In the genomic region with DNA sequence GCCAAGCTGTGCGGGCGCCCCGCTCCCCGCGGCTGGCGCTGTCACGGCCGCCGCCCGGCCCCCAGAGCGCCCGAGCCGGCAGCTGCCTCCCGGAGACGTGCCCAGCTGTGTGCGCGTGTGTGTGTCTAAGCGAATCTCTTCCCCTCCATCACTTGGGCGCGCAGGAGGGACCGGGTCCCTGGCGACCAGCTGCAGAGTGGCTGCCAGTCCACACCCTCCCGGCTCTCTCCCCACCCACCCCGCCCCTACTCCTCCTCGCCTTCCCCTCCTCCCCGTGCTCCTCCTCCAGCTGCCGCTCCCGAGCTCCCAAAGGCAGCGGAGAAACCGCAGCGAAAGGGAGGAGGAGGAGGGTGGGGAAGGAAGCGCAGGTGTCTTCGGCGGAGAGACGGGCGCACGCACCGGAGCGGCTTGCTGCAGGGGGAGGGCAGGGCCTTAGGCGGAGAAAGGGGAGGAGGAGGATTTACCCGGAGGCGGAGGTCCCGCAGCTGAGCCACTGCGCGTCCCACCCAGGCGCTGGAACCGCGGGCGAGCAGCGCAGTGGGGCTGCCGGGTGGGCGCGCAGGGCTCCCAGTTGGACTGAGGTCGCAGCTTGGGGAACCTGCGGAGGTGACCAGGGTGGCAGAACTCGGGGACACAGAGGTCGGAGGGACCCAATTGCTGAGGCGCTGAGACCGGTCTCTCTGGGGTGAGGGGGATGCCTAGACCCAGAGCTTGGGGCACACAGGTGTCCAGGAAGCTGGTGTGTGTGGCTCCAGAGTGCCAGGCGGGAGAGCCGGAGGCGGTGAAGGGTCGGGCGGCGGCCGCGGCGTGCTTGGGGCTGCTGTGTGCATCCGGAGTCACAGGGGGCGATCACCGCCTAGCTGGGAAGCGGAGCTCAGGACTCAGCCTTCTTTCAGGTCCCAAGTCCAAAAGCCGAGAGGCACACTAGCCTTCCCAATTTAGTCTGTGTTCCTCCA, we compare ENCODE assay signal across 8 cellular contexts. TPM values are rescaled to one million over a fixed set of nuclear protein-coding genes. Genes with fewer than 3 reads are reported as not detected.
DNase-seq lines count a peak whose midpoint lies in the region; ATAC-seq and TF ChIP-seq lines count a peak whose summit lies in the region.

A gene with protein sequence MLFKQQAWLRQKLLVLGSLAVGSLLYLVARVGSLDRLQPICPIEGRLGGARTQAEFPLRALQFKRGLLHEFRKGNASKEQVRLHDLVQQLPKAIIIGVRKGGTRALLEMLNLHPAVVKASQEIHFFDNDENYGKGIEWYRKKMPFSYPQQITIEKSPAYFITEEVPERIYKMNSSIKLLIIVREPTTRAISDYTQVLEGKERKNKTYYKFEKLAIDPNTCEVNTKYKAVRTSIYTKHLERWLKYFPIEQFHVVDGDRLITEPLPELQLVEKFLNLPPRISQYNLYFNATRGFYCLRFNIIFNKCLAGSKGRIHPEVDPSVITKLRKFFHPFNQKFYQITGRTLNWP (minus strand): TSS at position 198 of the 956 bp plus-strand sequence. CDS start 280,178 bp downstream, outside the sequence.

- ATAC-seq in HG03342 (IDR thresholded peaks at IDR 0.05; ENCODE audit: unreplicated experiment) (peak; percentile 48), HG02884 (IDR thresholded peaks at IDR 0.05; ENCODE audit: unreplicated experiment) (no peak), HG03095 (IDR thresholded peaks at IDR 0.05; ENCODE audit: unreplicated experiment) (no peak)

- peak; percentile 66 for DNase-seq in Daoy (ENCODE audit: low read depth)
- DNase-seq in SK-MEL-5 (ENCODE audit: low read depth, low spot score) = peak; percentile 69
- DNase-seq in erythroblast (lab: John Stamatoyannopoulos, UW) = peak; percentile 10 to 20
- peak; percentile 60 for DNase-seq in middle frontal gyrus (ENCODE audit: extremely low spot score, low spot score)
- peak; percentile 73 for DNase-seq in ureter (ENCODE audit: low spot score)

- in situ Hi-C loops in SK-MEL-5 (cut with HindIII; ENCODE audit: low pct_unique_long_range_greater_than_20kb, low sequenced_read_pairs) = no loop called here

- no peak for TF ChIP-seq POLR2A in erythroblast (IDR thresholded peaks at IDR 0.05; ENCODE audit: low read length)

RNA-seq across cellular contexts. Expression of the gene that starts here (rescaled TPM):
- not detected in 2 replicates for total RNA-seq in Daoy (2014; rRNA removed; shearing (Covaris generic))
- total RNA-seq in SK-MEL-5 (2014; rRNA removed; shearing (Covaris generic)) = 0.42 and 0.56 TPM in 2 replicates
- 0.83 and 1.1 TPM in 2 replicates for polyA plus RNA-seq in SK-MEL-5 (2015; cell fraction: cytosol; rRNA removed)
- 0.12 and 0.74 TPM in 2 replicates for polyA plus RNA-seq in SK-MEL-5 (2015; cell fraction: nucleus; rRNA removed)
- total RNA-seq in ureter = 3.2 TPM

Comparison
In these comparisons a context has a peak if more than half of its experiments do, and no peak if none do; other contexts are left out.
1. Peak in DNase-seq in Daoy; RNA of the gene not detected or under 1 TPM.
2. DNase-seq: peak in every context shown above with its lines; median percentile 73 in ureter; 69 in SK-MEL-5; 66 in Daoy; 60 in middle frontal gyrus; 15 in erythroblast.